ENCODE assay signal across 8 cellular contexts in genomic region chr4:102827674-102828496, GRCh38. TPM values are rescaled to one million over a fixed set of nuclear protein-coding genes. Genes with fewer than 3 reads are reported as not detected.
DNase-seq lines count a peak whose midpoint lies in the region; ATAC-seq lines count a peak whose summit lies in the region.

No MANE protein-coding gene starts in this region.

- no peaks in the 10 kb centered on the region for H3K27me3 ChIP-seq in esophagus (ENCODE audit: control insufficient read depth in 1 of 2, insufficient read depth in 2 of 2, low read length in 2 of 2)

- DNase-seq in DMS53 treated with DMSO at 0.1 percent for 48 hours (lab: John Stamatoyannopoulos, UW; ENCODE audit: unreplicated experiment) (peak; percentile 96), OCI-M2 (lab: John Stamatoyannopoulos, UW; ENCODE audit: unreplicated experiment) (peak; percentile 81), mucosa of gallbladder (ENCODE audit: low spot score) (peak; percentile 100)
- peak; percentile 100 for DNase-seq in Jurkat, Clone E6-1 (ENCODE audit: low read depth, low spot score)
- DNase-seq in activated T-cell treated with anti-CD3 and anti-CD28 coated beads, Interleukin-2, amount 50 U/mL, for 1 hour, result peak; percentile 94
- DNase-seq in stimulated activated CD8-positive, alpha-beta memory T cell treated with anti-CD3 and anti-CD28 coated beads, Interleukin-4, amount 100 ng/mL, for 24 hours (ENCODE audit: low read depth), result peak; percentile 98

- 0% methylated on average over 50 of the region's 50 CpGs for WGBS in esophagus, 2 donors

- peak overlapping the region; percentile 99 to 100 for H3K27ac ChIP-seq in esophagus (ENCODE audit: low read depth in 2 of 2, low read length in 1 of 2)

- H3K4me3 ChIP-seq in Jurkat, Clone E6-1 (ENCODE audit: low read length), result peak overlapping the region; percentile 92
- peak overlapping the region; percentile 84 to 98 for H3K4me3 ChIP-seq in esophagus (ENCODE audit: low read depth in 1 of 2, low read length in 2 of 2)

- H3K9me3 ChIP-seq in esophagus (ENCODE audit: control insufficient read depth in 2 of 2, insufficient read depth in 1 of 2, low read depth in 1 of 2, low read length in 1 of 2), result no peaks in the 10 kb centered on the region

- H3K36me3 ChIP-seq in esophagus (ENCODE audit: control insufficient read depth in 2 of 2, insufficient read depth in 2 of 2, low read length in 1 of 2), result no peaks in the 10 kb centered on the region

- no peaks in the 10 kb centered on the region for H3K4me1 ChIP-seq in esophagus (ENCODE audit: control insufficient read depth in 2 of 2, insufficient read depth in 2 of 2, low read length in 1 of 2)

- ATAC-seq in GM21717 (IDR thresholded peaks at IDR 0.05; ENCODE audit: unreplicated experiment), result peak; percentile 83

RNA-seq across cellular contexts. Expression of gene UBE2D3, which starts 0.5 kb away (rescaled TPM):
- 322 TPM for polyA plus RNA-seq in Jurkat, Clone E6-1 (2012; ENCODE audit: insufficient read depth, insufficient read length)
- polyA plus RNA-seq in esophagus, result 100 to 1,000 TPM; 185 to 218 TPM
- total RNA-seq in mucosa of gallbladder, result 257 TPM

RNA-seq across cellular contexts. Expression of gene CISD2, which starts 40.9 kb away (rescaled TPM):
- 46.2 TPM for polyA plus RNA-seq in Jurkat, Clone E6-1 (2012; ENCODE audit: insufficient read depth, insufficient read length)
- 10 to 100 TPM; 11.4 to 15.7 TPM for polyA plus RNA-seq in esophagus
- total RNA-seq in mucosa of gallbladder, result 39.3 TPM

Comparison
In these comparisons a context has a peak if more than half of its experiments do, and no peak if none do; other contexts are left out.
1. Peak in every context shown above with its lines: DNase-seq, ATAC-seq, H3K4me3 ChIP-seq and H3K27ac ChIP-seq.